Comparison of ENCODE assay signal across 9 cellular contexts in the genomic region with DNA sequence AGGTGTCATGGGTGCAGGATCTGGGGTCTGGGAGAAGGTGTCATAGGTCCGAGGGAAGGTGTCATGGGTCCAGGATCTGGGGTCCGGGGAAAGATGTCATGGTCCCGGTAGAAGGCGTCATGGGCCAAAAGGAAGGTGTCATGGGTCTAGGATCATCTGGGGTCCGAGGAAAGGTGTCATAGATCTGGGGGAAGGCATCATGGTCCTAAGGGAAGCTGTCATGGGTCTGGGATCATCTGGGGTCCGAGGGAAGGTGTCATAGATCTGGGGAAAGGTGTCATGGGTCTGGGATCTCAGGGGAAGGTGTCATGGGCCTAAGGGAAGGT. TPM values are rescaled to one million over a fixed set of nuclear protein-coding genes. Genes with fewer than 3 reads are reported as not detected.
DNase-seq lines count a peak whose midpoint lies in the region; ATAC-seq and TF ChIP-seq lines count a peak whose summit lies in the region.
"Had no signal": no experiment of that assay in that cellular context is flagged by ENCODE, and none has a peak within 500 bp of the region (broad histone marks: within the 10 kb centered on the region; RNA-seq: fewer than 3 reads in every experiment).

No MANE protein-coding gene starts in this region.

- H3K4me3 ChIP-seq in left lung = peak overlapping the region; percentile 84 to 90
- peak overlapping the region; percentile 84 for H3K4me3 ChIP-seq in suprapubic skin

- 48% methylated on average over 6 of the region's 6 CpGs for WGBS in suprapubic skin

- no peak for ATAC-seq in activated naive CD8-positive, alpha-beta T cell treated with anti-CD3 and anti-CD28 coated beads, Interleukin-2, amount 10 ng/mL, durations not matched to agents 7 days and 5 days (ENCODE audit: low read depth)
- ATAC-seq in left lung = no peak
- no peak for ATAC-seq in GM19351 (IDR thresholded peaks at IDR 0.05; ENCODE audit: unreplicated experiment)
- ATAC-seq: activated CD4-positive, CD25-positive, alpha-beta regulatory T cell treated with anti-CD3 and anti-CD28 coated beads, Interleukin-2, amount 50 U/mL, for 24 hours had no signal

- H3K4me1 ChIP-seq in left lung (peaks cover 42 to 73% of the 10 kb centered on the region in 2 donors), suprapubic skin (peaks cover 78% of the 10 kb centered on the region)

- TF ChIP-seq POLR2A in suprapubic skin (IDR thresholded peaks at IDR 0.05) = no peak

- intact Hi-C loops in activated CD4-positive, alpha-beta T cell treated with anti-CD3 and anti-CD28 coated beads, Interleukin-2, amount 10 ng/mL, durations not matched to agents 24 days and 14 days (cut with micrococcal nuclease) = no loop called here
- intact Hi-C loops in left lung (cut with DNase I) = no loop called here

- H3K4me1 Mint-ChIP-seq in activated CD4-positive, alpha-beta T cell treated with anti-CD3 and anti-CD28 coated beads, Interleukin-2, amount 10 ng/mL, durations not matched to agents 24 days and 14 days = peaks cover 19% of the 10 kb centered on the region
- H3K4me1 Mint-ChIP-seq in activated naive CD8-positive, alpha-beta T cell treated with anti-CD3 and anti-CD28 coated beads, Interleukin-2, amount 10 ng/mL, durations not matched to agents 7 days and 5 days = peaks cover 19% of the 10 kb centered on the region

- H3K36me3 ChIP-seq in left lung = no peaks in the 10 kb centered on the region
- no peaks in the 10 kb centered on the region for H3K36me3 ChIP-seq in suprapubic skin

- no peaks in the 10 kb centered on the region for H3K27me3 Mint-ChIP-seq in activated CD4-positive, alpha-beta T cell treated with anti-CD3 and anti-CD28 coated beads, Interleukin-2, amount 10 ng/mL, durations not matched to agents 24 days and 14 days
- H3K27me3 Mint-ChIP-seq in activated naive CD8-positive, alpha-beta T cell treated with anti-CD3 and anti-CD28 coated beads, Interleukin-2, amount 10 ng/mL, durations not matched to agents 7 days and 5 days = no peaks in the 10 kb centered on the region

- no peaks in the 10 kb centered on the region for H3K9me3 Mint-ChIP-seq in activated CD4-positive, alpha-beta T cell treated with anti-CD3 and anti-CD28 coated beads, Interleukin-2, amount 10 ng/mL, durations not matched to agents 24 days and 14 days
- no peaks in the 10 kb centered on the region for H3K9me3 Mint-ChIP-seq in activated naive CD8-positive, alpha-beta T cell treated with anti-CD3 and anti-CD28 coated beads, Interleukin-2, amount 10 ng/mL, durations not matched to agents 7 days and 5 days

- no peak overlapping the region for H3K27ac ChIP-seq in left lung
- peak overlapping the region; percentile 91 for H3K27ac ChIP-seq in suprapubic skin

- H3K27me3 ChIP-seq in left lung (no peaks in the 10 kb centered on the region), suprapubic skin (no peaks in the 10 kb centered on the region)

- peak overlapping the region; percentile 79 for H3K27ac Mint-ChIP-seq in activated CD4-positive, alpha-beta T cell treated with anti-CD3 and anti-CD28 coated beads, Interleukin-2, amount 10 ng/mL, durations not matched to agents 24 days and 14 days
- peak overlapping the region; percentile 67 for H3K27ac Mint-ChIP-seq in activated naive CD8-positive, alpha-beta T cell treated with anti-CD3 and anti-CD28 coated beads, Interleukin-2, amount 10 ng/mL, durations not matched to agents 7 days and 5 days

- DNase-seq in activated CD4-positive, alpha-beta T cell treated with anti-CD3 and anti-CD28 coated beads, Interleukin-2, amount 10 ng/mL, durations not matched to agents 24 days and 14 days = no peak
- DNase-seq in activated CD4-positive, alpha-beta T cell treated with anti-CD3 and anti-CD28 coated beads for 48 hours = no peak
- no peak for DNase-seq in activated naive CD8-positive, alpha-beta T cell treated with anti-CD3 and anti-CD28 coated beads, Interleukin-2, amount 10 ng/mL, durations not matched to agents 7 days and 5 days
- no peak for DNase-seq in left lung
- DNase-seq in suprapubic skin (ENCODE audit: low spot score in 2 of 2) = no peak
- no peak for DNase-seq in retina
- no peak for DNase-seq in UCSD-AML1 (lab: John Stamatoyannopoulos, UW; ENCODE audit: unreplicated experiment)

- POLR2A ChIA-PET in activated naive CD8-positive, alpha-beta T cell treated with anti-CD3 and anti-CD28 coated beads, Interleukin-2, amount 10 ng/mL, durations not matched to agents 7 days and 5 days (lab: Charles Lee) = interaction anchor here (1.3 kb wide), 1 partner anchor 46 kb away, joined by 5 read pairs; no protein-coding TSS in a partner anchor

- H3K4me3 Mint-ChIP-seq in activated CD4-positive, alpha-beta T cell treated with anti-CD3 and anti-CD28 coated beads, Interleukin-2, amount 10 ng/mL, durations not matched to agents 24 days and 14 days = peak overlapping the region; percentile 92
- peak overlapping the region; percentile 83 for H3K4me3 Mint-ChIP-seq in activated naive CD8-positive, alpha-beta T cell treated with anti-CD3 and anti-CD28 coated beads, Interleukin-2, amount 10 ng/mL, durations not matched to agents 7 days and 5 days

- H3K9me3 ChIP-seq in left lung (no peaks in the 10 kb centered on the region), suprapubic skin (no peaks in the 10 kb centered on the region)

- no peak for TF ChIP-seq CTCF in left lung (IDR thresholded peaks at IDR 0.05)
- TF ChIP-seq CTCF in suprapubic skin (IDR thresholded peaks at IDR 0.05) = no peak

- no peak for TF ChIP-seq EP300 in suprapubic skin (IDR thresholded peaks at IDR 0.05)

- H3K36me3 Mint-ChIP-seq in activated CD4-positive, alpha-beta T cell treated with anti-CD3 and anti-CD28 coated beads, Interleukin-2, amount 10 ng/mL, durations not matched to agents 24 days and 14 days (ENCODE audit: low read depth) = peaks cover 9% of the 10 kb centered on the region
- H3K36me3 Mint-ChIP-seq in activated naive CD8-positive, alpha-beta T cell treated with anti-CD3 and anti-CD28 coated beads, Interleukin-2, amount 10 ng/mL, durations not matched to agents 7 days and 5 days = no peaks in the 10 kb centered on the region

RNA-seq across cellular contexts. Expression of a gene that starts 1.0 kb away (rescaled TPM):
- 12.5 and 16.5 TPM in 2 replicates for total RNA-seq in activated CD4-positive, alpha-beta T cell treated with anti-CD3 and anti-CD28 coated beads, Interleukin-2, amount 10 ng/mL, durations not matched to agents 24 days and 14 days
- total RNA-seq in activated naive CD8-positive, alpha-beta T cell treated with anti-CD3 and anti-CD28 coated beads, Interleukin-2, amount 10 ng/mL, durations not matched to agents 7 days and 5 days = 10 to 100 TPM; 15.1 to 18.2 TPM
- total RNA-seq in left lung = 10 to 100 TPM; 32.1 to 32.9 TPM
- 100 to 1,000 TPM in 3 of 4 donors, 10 to 100 TPM in 1; 77.8 to 116 (median 110) TPM for total RNA-seq in suprapubic skin

RNA-seq across cellular contexts. Expression of a gene that starts 21.1 kb away (rescaled TPM):
- 43.2 and 50.3 TPM in 2 replicates for total RNA-seq in activated CD4-positive, alpha-beta T cell treated with anti-CD3 and anti-CD28 coated beads, Interleukin-2, amount 10 ng/mL, durations not matched to agents 24 days and 14 days
- total RNA-seq in activated naive CD8-positive, alpha-beta T cell treated with anti-CD3 and anti-CD28 coated beads, Interleukin-2, amount 10 ng/mL, durations not matched to agents 7 days and 5 days = 10 to 100 TPM; 46.3 to 54.3 TPM
- total RNA-seq in left lung (10 to 100 TPM; 51.0 to 68.5 TPM), suprapubic skin (10 to 100 TPM; 36.9 to 54.6 (median 44.1) TPM)

RNA-seq across cellular contexts. Expression of a gene that starts 24.0 kb away (rescaled TPM):
- 1.1 TPM in 2 replicates for total RNA-seq in activated CD4-positive, alpha-beta T cell treated with anti-CD3 and anti-CD28 coated beads, Interleukin-2, amount 10 ng/mL, durations not matched to agents 24 days and 14 days
- 1 to 10 TPM; 3.0 to 3.6 TPM for total RNA-seq in activated naive CD8-positive, alpha-beta T cell treated with anti-CD3 and anti-CD28 coated beads, Interleukin-2, amount 10 ng/mL, durations not matched to agents 7 days and 5 days
- total RNA-seq in left lung (1 to 10 TPM in 1 of 2 donors, under 1 TPM in 1; 0.99 to 2.0 TPM), suprapubic skin (under 1 TPM; 0.29 to 0.79 (median 0.35) TPM)

RNA-seq across cellular contexts. Expression of a gene that starts 30.6 kb away (rescaled TPM):
- total RNA-seq in activated CD4-positive, alpha-beta T cell treated with anti-CD3 and anti-CD28 coated beads, Interleukin-2, amount 10 ng/mL, durations not matched to agents 24 days and 14 days = not detected in 2 replicates
- not detected for total RNA-seq in activated naive CD8-positive, alpha-beta T cell treated with anti-CD3 and anti-CD28 coated beads, Interleukin-2, amount 10 ng/mL, durations not matched to agents 7 days and 5 days
- total RNA-seq in left lung (not detected), suprapubic skin (not detected)

RNA-seq across cellular contexts. Expression of a gene that starts 39.9 kb away (rescaled TPM):
- 0.44 and 0.45 TPM in 2 replicates for total RNA-seq in activated CD4-positive, alpha-beta T cell treated with anti-CD3 and anti-CD28 coated beads, Interleukin-2, amount 10 ng/mL, durations not matched to agents 24 days and 14 days
- under 1 TPM; 0.47 to 0.60 TPM for total RNA-seq in activated naive CD8-positive, alpha-beta T cell treated with anti-CD3 and anti-CD28 coated beads, Interleukin-2, amount 10 ng/mL, durations not matched to agents 7 days and 5 days
- total RNA-seq in left lung (1 to 10 TPM in 1 of 2 donors, under 1 TPM in 1; 0.58 to 1.4 TPM), suprapubic skin (10 to 100 TPM in 1 of 4 donors, 1 to 10 TPM in 3; 1.2 to 12.6 (median 4.6) TPM)
